Comparison of ENCODE assay signal across 1 cellular context in genomic region chr7:90412458-90413184, GRCh38.
TF ChIP-seq lines count a peak whose summit lies in the region.

No MANE protein-coding gene starts in this region.

TF ChIP-seq in IMR-90, 13 proteins besides CTCF, POLR2A, EP300 and RAD21 (continued from another document):
- TF ChIP-seq ELK1 (IDR thresholded peaks at IDR 0.05; ENCODE audit: borderline replicate concordance, low read depth, low read length) (no peak), MAFK (IDR thresholded peaks at IDR 0.05; ENCODE audit: low read depth, low read length) (no peak), NFE2L2 (IDR thresholded peaks at IDR 0.05; ENCODE audit: low read depth, low read length) (no peak), SMC3 (IDR thresholded peaks at IDR 0.05; ENCODE audit: low read depth, low read length) (no peak)
